Comparison of ENCODE assay signal across 8 cellular contexts in genomic region chr10:61987537-61987936, GRCh38.
DNase-seq lines count a peak whose midpoint lies in the region; ATAC-seq, FAIRE-seq and TF ChIP-seq lines count a peak whose summit lies in the region.

No MANE protein-coding gene starts in this region.

- peak overlapping the region; percentile 47 for H3K27ac ChIP-seq in CD4-positive, alpha-beta memory T cell (ENCODE audit: low read depth, low read length)
- no peak overlapping the region for H3K27ac ChIP-seq in mesenchymal stem cell (ENCODE audit: low read length, poor library complexity, severe bottlenecking)

- no peak overlapping the region for H3K4ac ChIP-seq in mesenchymal stem cell (ENCODE audit: low read depth in 1 of 2, low read length in 2 of 2)

- no peak overlapping the region for H2BK120ac ChIP-seq in mesenchymal stem cell (ENCODE audit: low read depth, low read length)

- WGBS in mesenchymal stem cell, result 91% methylated on average over 1 of the region's 3 CpGs

- H3K18ac ChIP-seq in mesenchymal stem cell (ENCODE audit: low read depth in 1 of 2, low read length in 2 of 2), result no peak overlapping the region

- H3K27me3 ChIP-seq in CD4-positive, alpha-beta memory T cell (ENCODE audit: insufficient read depth, low read length), result no peaks in the 10 kb centered on the region
- no peaks in the 10 kb centered on the region for H3K27me3 ChIP-seq in mesenchymal stem cell (ENCODE audit: control insufficient read depth in 1 of 2, insufficient read depth in 1 of 2, low read length in 2 of 2)

- peaks cover 39% of the 10 kb centered on the region for H3K79me1 ChIP-seq in mesenchymal stem cell (replicated peaks; ENCODE audit: low read length, poor library complexity, severe bottlenecking)

- peak overlapping the region in 1 of 2 donors; percentile 6 for H3K4me3 ChIP-seq in CD4-positive, alpha-beta memory T cell (ENCODE audit: low read length in 2 of 2)
- H3K4me3 ChIP-seq in mesenchymal stem cell (ENCODE audit: insufficient read depth in 1 of 2, low read depth in 1 of 2, low read length in 2 of 2), result peak overlapping the region in 1 of 2 experiments; percentile 57

- no peak overlapping the region for H3K23ac ChIP-seq in mesenchymal stem cell (ENCODE audit: low read length in 2 of 2)

- FAIRE-seq in GM12891 (lab: Jason Lieb, UNC), result no peak

- H2AK5ac ChIP-seq in mesenchymal stem cell (ENCODE audit: low read length, severe bottlenecking), result no peak overlapping the region

- H4K8ac ChIP-seq in mesenchymal stem cell (ENCODE audit: low read length), result no peak overlapping the region

- peaks cover 0 to 2% (median 0%) of the 10 kb centered on the region in 8 donors for H3K9me3 Mint-ChIP-seq in CD4-positive, alpha-beta memory T cell

- H2BK12ac ChIP-seq in mesenchymal stem cell (ENCODE audit: low read length in 2 of 2), result no peak overlapping the region

- H3K27me3 Mint-ChIP-seq in CD4-positive, alpha-beta memory T cell, result no peaks in the 10 kb centered on the region

- peaks cover 50 to 77% (median 68%) of the 10 kb centered on the region in 4 donors for H3K4me1 Mint-ChIP-seq in CD4-positive, alpha-beta memory T cell

- H3K4me3 Mint-ChIP-seq in CD4-positive, alpha-beta memory T cell, result peak overlapping the region in 7 of 8 donors; percentile 34 to 77 (median 61)

- H2AFZ ChIP-seq in mesenchymal stem cell (ENCODE audit: low read depth, low read length), result no peak overlapping the region

- POLR2A ChIA-PET in CD4-positive, alpha-beta memory T cell (lab: Charles Lee; ENCODE audit: partially characterized antibody), result interaction anchor here (0.7 to 3.1 kb wide), 8 partner anchors 17 to 88 kb away, joined by 3 to 14 read pairs (median 4); partner anchors contain the start of gene ARID5B

- H3K9ac ChIP-seq in mesenchymal stem cell (ENCODE audit: low read length), result peak overlapping the region; percentile 68

- CTCF ChIA-PET in CD4-positive, alpha-beta memory T cell (lab: Charles Lee; ENCODE audit: partially characterized antibody), result interaction anchor here (0.6 to 3.0 kb wide), 10 partner anchors 12 to 252 kb away, joined by 3 to 15 read pairs (median 4); partner anchors contain the start of gene ARID5B

- H3K14ac ChIP-seq in mesenchymal stem cell (ENCODE audit: low read length in 2 of 2), result no peak overlapping the region

- no peak overlapping the region for H3K4me2 ChIP-seq in mesenchymal stem cell (ENCODE audit: low read length, poor library complexity, severe bottlenecking)

- peak; percentile 10 for ATAC-seq in GM21423 (IDR thresholded peaks at IDR 0.05; ENCODE audit: unreplicated experiment)
- ATAC-seq in HG03521 (IDR thresholded peaks at IDR 0.05; ENCODE audit: unreplicated experiment), result peak; percentile 2

- TF ChIP-seq POLR2A in GM12891 (IDR thresholded peaks at IDR 0.05; ENCODE audit: low read depth, low read length), result no peak

- H3K4me1 ChIP-seq in CD4-positive, alpha-beta memory T cell (ENCODE audit: insufficient read depth, low read length), result peaks cover 67% of the 10 kb centered on the region
- H3K4me1 ChIP-seq in mesenchymal stem cell (ENCODE audit: control insufficient read depth, insufficient read depth, low read depth, low read length), result no peaks in the 10 kb centered on the region

- no peaks in the 10 kb centered on the region for H3K9me3 ChIP-seq in CD4-positive, alpha-beta memory T cell (ENCODE audit: control insufficient read depth in 1 of 2, low read length in 2 of 2)
- no peaks in the 10 kb centered on the region for H3K9me3 ChIP-seq in mesenchymal stem cell (ENCODE audit: control insufficient read depth, low read length)

- H2BK5ac ChIP-seq in mesenchymal stem cell (ENCODE audit: low read depth, low read length, poor library complexity, severe bottlenecking), result no peak overlapping the region

- DNase-seq in CD4-positive, alpha-beta memory T cell, result peak in 1 of 5 donors; percentile 4
- no peak for DNase-seq in mesenchymal stem cell
- DNase-seq in NCI-H2107 treated with DMSO at 0.1 percent for 48 hours (lab: John Stamatoyannopoulos, UW; ENCODE audit: unreplicated experiment), result no peak
- DNase-seq in NCI-H1417 (lab: John Stamatoyannopoulos, UW), result no peak
- DNase-seq in GM12891 (ENCODE audit: insufficient read length, low spot score), result no peak
- DNase-seq in NCI-H82 (lab: John Stamatoyannopoulos, UW), result no peak

- H3K36me3 ChIP-seq in CD4-positive, alpha-beta memory T cell (ENCODE audit: insufficient read depth, low read length), result no peaks in the 10 kb centered on the region
- no peaks in the 10 kb centered on the region for H3K36me3 ChIP-seq in mesenchymal stem cell (ENCODE audit: control insufficient read depth in 1 of 2, insufficient read depth in 2 of 2, low read depth in 1 of 2, low read length in 2 of 2)

- intact Hi-C loops in CD4-positive, alpha-beta memory T cell (cut with micrococcal nuclease), result loop anchor here (5.0 kb wide), 1 partner anchor 35 kb away; no protein-coding TSS in a partner anchor

- H4K91ac ChIP-seq in mesenchymal stem cell (ENCODE audit: low read length), result no peak overlapping the region

- H3K36me3 Mint-ChIP-seq in CD4-positive, alpha-beta memory T cell, result peaks cover 17 to 20% of the 10 kb centered on the region in 2 donors

- H3K27ac Mint-ChIP-seq in CD4-positive, alpha-beta memory T cell, result peak overlapping the region; percentile 88 to 96 (median 92)

- H2BK15ac ChIP-seq in mesenchymal stem cell (ENCODE audit: low read depth, poor library complexity, severe bottlenecking), result no peak overlapping the region

TF ChIP-seq in GM12891, 5 proteins besides CTCF, POLR2A, EP300 and RAD21:
- TF ChIP-seq TAF1 (IDR thresholded peaks at IDR 0.05; ENCODE audit: low read depth, low read length), result no peak
- TF ChIP-seq PAX5 (IDR thresholded peaks at IDR 0.05; ENCODE audit: insufficient read depth, low read length, severe bottlenecking), result no peak
- no peak for TF ChIP-seq SPI1 (IDR thresholded peaks at IDR 0.05; ENCODE audit: low read depth, low read length)
- TF ChIP-seq POLR2AphosphoS5 (IDR thresholded peaks at IDR 0.05; ENCODE audit: low read depth, low read length), result no peak
- TF ChIP-seq POU2F2 (IDR thresholded peaks at IDR 0.05; ENCODE audit: low read depth, low read length), result no peak
